In genomic region chr10:100019824-100020160, GRCh38 we compare ENCODE assay signal across 12 cellular contexts. TPM values are rescaled to one million over a fixed set of nuclear protein-coding genes. Genes with fewer than 3 reads are reported as not detected.
DNase-seq lines count a peak whose midpoint lies in the region; ATAC-seq and TF ChIP-seq lines count a peak whose summit lies in the region.
"Had no signal": no experiment of that assay in that cellular context is flagged by ENCODE, and none has a peak within 500 bp of the region (broad histone marks: within the 10 kb centered on the region; RNA-seq: fewer than 3 reads in every experiment).

No MANE protein-coding gene starts in this region.

- H3K36me3 ChIP-seq in IMR-90 (ENCODE audit: control insufficient read depth, insufficient read depth, low read length): no peaks in the 10 kb centered on the region
- no peaks in the 10 kb centered on the region for H3K36me3 ChIP-seq in neural progenitor cell

- H3K27me3 Mint-ChIP-seq in neural progenitor cell (ENCODE audit: insufficient read depth, low read depth): peaks cover 3% of the 10 kb centered on the region
- no peaks in the 10 kb centered on the region for H3K27me3 Mint-ChIP-seq in stimulated activated naive B cell treated with anti-CD40 and anti-IgM and Interleukin-4, amounts not matched to agents 10 μg/mL and 1 μg/mL and 100 μg/mL, for 72 hours

- H3K14ac ChIP-seq in IMR-90 (replicated peaks; ENCODE audit: low read depth, low read length): no peak overlapping the region

- no peaks in the 10 kb centered on the region for H3K9me3 Mint-ChIP-seq in neural progenitor cell
- H3K9me3 Mint-ChIP-seq in stimulated activated naive B cell treated with anti-CD40 and anti-IgM and Interleukin-4, amounts not matched to agents 10 μg/mL and 1 μg/mL and 100 μg/mL, for 72 hours: no peaks in the 10 kb centered on the region
- H3K9me3 Mint-ChIP-seq: stimulated activated effector memory CD8-positive, alpha-beta T cell treated with anti-CD3 and anti-CD28 coated beads, Interleukin-12 subunit alpha, Interleukin-12 subunit beta, amount 100 ng/mL, for 72 hours had no signal

- H2AFZ ChIP-seq in IMR-90 (replicated peaks; ENCODE audit: low read length, poor library complexity) (no peak overlapping the region), neural progenitor cell (replicated peaks) (peak overlapping the region; percentile 98)

- TF ChIP-seq CTCF in IMR-90 (conservative IDR thresholded peaks at IDR 0.05; ENCODE audit: low read depth, low read length) (no peak), neural progenitor cell (IDR thresholded peaks at IDR 0.05) (peak; percentile 30)

- intact Hi-C loops in IMR-90 (cut with micrococcal nuclease): no loop called here

- 0% methylated on average over 1 of the region's 3 CpGs; no CpG with 5 or more reads in 1 of the 2 experiments for WGBS in IMR-90 (ENCODE audit: extremely low coverage in 2 of 2, insufficient read length in 1 of 2), 2 experiments

- no peak overlapping the region for H2BK15ac ChIP-seq in IMR-90 (ENCODE audit: low read depth, low read length)

- H3K4me2 ChIP-seq in IMR-90 (ENCODE audit: low read depth, low read length) (no peak overlapping the region), neural progenitor cell (no peak overlapping the region)

- no peak overlapping the region for H3K4ac ChIP-seq in IMR-90 (ENCODE audit: low read depth, low read length)

- no peaks in the 10 kb centered on the region for H3K9me3 ChIP-seq in IMR-90 (ENCODE audit: control insufficient read depth, insufficient read depth, low read length)
- H3K9me3 ChIP-seq in neural progenitor cell (ENCODE audit: low read depth): no peaks in the 10 kb centered on the region

- CTCF ChIA-PET in IMR-90 (lab: Yijun Ruan, JAX): no interaction called here

- H3K27me3 ChIP-seq in IMR-90 (ENCODE audit: control insufficient read depth, insufficient read depth, low read length): peaks cover 2% of the 10 kb centered on the region; the same call in 1 of the 2 replicates
- H3K27me3 ChIP-seq in neural progenitor cell: no peaks in the 10 kb centered on the region

- TF ChIP-seq POLR2A in IMR-90 (IDR thresholded peaks at IDR 0.05; ENCODE audit: low read depth, low read length): no peak

- no peak overlapping the region for H3K4me3 Mint-ChIP-seq in neural progenitor cell
- no peak overlapping the region for H3K4me3 Mint-ChIP-seq in stimulated activated naive B cell treated with anti-CD40 and anti-IgM and Interleukin-4, amounts not matched to agents 10 μg/mL and 1 μg/mL and 100 μg/mL, for 72 hours
- H3K4me3 Mint-ChIP-seq: stimulated activated effector memory CD8-positive, alpha-beta T cell treated with anti-CD3 and anti-CD28 coated beads, Interleukin-12 subunit alpha, Interleukin-12 subunit beta, amount 100 ng/mL, for 72 hours had no signal

- H3K27ac ChIP-seq in IMR-90 (ENCODE audit: insufficient read depth, low read length) (no peak overlapping the region), neural progenitor cell (no peak overlapping the region)

- H2AK9ac ChIP-seq in IMR-90 (replicated peaks; ENCODE audit: low read depth, low read length, poor library complexity): no peak overlapping the region

- H3K18ac ChIP-seq in IMR-90 (ENCODE audit: low read depth, low read length): no peak overlapping the region

- no peak overlapping the region for H3K9ac ChIP-seq in IMR-90 (ENCODE audit: low read depth, low read length)
- H3K9ac ChIP-seq in neural progenitor cell: no peak overlapping the region

- H2BK5ac ChIP-seq in IMR-90 (ENCODE audit: low read depth, low read length, poor library complexity, severe bottlenecking): no peak overlapping the region

- H3K4me3 ChIP-seq in IMR-90 (ENCODE audit: insufficient read depth, low read depth, low read length) (no peak overlapping the region), neural progenitor cell (no peak overlapping the region)

- H3K79me1 ChIP-seq in IMR-90 (ENCODE audit: low read depth in 1 of 2, low read length in 2 of 2): no peaks in the 10 kb centered on the region

- peaks cover 28% of the 10 kb centered on the region for H3K4me1 Mint-ChIP-seq in neural progenitor cell
- peaks cover 11 to 24% of the 10 kb centered on the region in 2 donors for H3K4me1 Mint-ChIP-seq in stimulated activated naive B cell treated with anti-CD40 and anti-IgM and Interleukin-4, amounts not matched to agents 10 μg/mL and 1 μg/mL and 100 μg/mL, for 72 hours

- H2BK20ac ChIP-seq in IMR-90 (ENCODE audit: low read depth, low read length): no peak overlapping the region

- H4K91ac ChIP-seq in IMR-90 (ENCODE audit: insufficient read depth, low read depth, low read length): no peak overlapping the region

- peaks cover 5% of the 10 kb centered on the region for H3F3A ChIP-seq in neural progenitor cell (ENCODE audit: low read depth)

- TF ChIP-seq RAD21 in IMR-90 (IDR thresholded peaks at IDR 0.05; ENCODE audit: low read length): no peak

- in situ Hi-C loops in IMR-90 (cut with MboI; ENCODE audit: low sequenced_read_pairs): no loop called here

- no peak overlapping the region for H2BK120ac ChIP-seq in IMR-90 (ENCODE audit: low read depth, low read length)

- H3K9me1 ChIP-seq in IMR-90 (ENCODE audit: insufficient read depth, low read length): peaks cover 3% of the 10 kb centered on the region; the same call in 1 of the 2 replicates

- POLR2A ChIA-PET in IMR-90 (lab: Charles Lee; ENCODE audit: unreplicated experiment): no interaction called here

- H3K79me2 ChIP-seq in neural progenitor cell (ENCODE audit: low read depth): no peaks in the 10 kb centered on the region

- H3K27ac Mint-ChIP-seq in neural progenitor cell: peak overlapping the region; percentile 26
- no peak overlapping the region for H3K27ac Mint-ChIP-seq in stimulated activated naive B cell treated with anti-CD40 and anti-IgM and Interleukin-4, amounts not matched to agents 10 μg/mL and 1 μg/mL and 100 μg/mL, for 72 hours
- H3K27ac Mint-ChIP-seq: stimulated activated effector memory CD8-positive, alpha-beta T cell treated with anti-CD3 and anti-CD28 coated beads, Interleukin-12 subunit alpha, Interleukin-12 subunit beta, amount 100 ng/mL, for 72 hours had no signal

- H4K5ac ChIP-seq in IMR-90 (ENCODE audit: low read depth, low read length): no peak overlapping the region

- H4K20me1 ChIP-seq in IMR-90 (ENCODE audit: insufficient read depth, low read length) (no peaks in the 10 kb centered on the region), neural progenitor cell (ENCODE audit: low read depth) (no peaks in the 10 kb centered on the region)

- H4K8ac ChIP-seq in IMR-90 (ENCODE audit: low read depth in 2 of 2, low read length in 2 of 2): no peak overlapping the region

- DNase-seq in ELR (ENCODE audit: low read depth): peak; percentile 50
- no peak for DNase-seq in IMR-90
- peak; percentile 29 for DNase-seq in cerebellar cortex (ENCODE audit: low spot score)
- DNase-seq in neural progenitor cell (ENCODE audit: low spot score): peak; percentile 57
- no peak for DNase-seq in 8988T
- DNase-seq in stimulated activated naive B cell treated with anti-CD40 and anti-IgM and Interleukin-4, amounts not matched to agents 10 μg/mL and 1 μg/mL and 100 μg/mL, for 72 hours: no peak
- DNase-seq: activated CD4-positive, alpha-beta T cell treated with anti-CD3 and anti-CD28 coated beads for 48 hours; activated effector memory CD4-positive, alpha-beta T cell treated with Interleukin-2 at 50 U/mL for 16 hours; cortex of kidney; stimulated activated CD4-positive, alpha-beta T cell treated with anti-CD3 and anti-CD28 coated beads, Interleukin-12 subunit alpha, Interleukin-12 subunit beta, amount 100 ng/mL, for 4 hours had no signal

- no peak overlapping the region for H2AK5ac ChIP-seq in IMR-90 (ENCODE audit: low read depth, low read length)

- H3K56ac ChIP-seq in IMR-90 (ENCODE audit: extremely low read depth, insufficient read depth, low read length): no peak overlapping the region

- BruUV-seq in IMR-90 (replicated peaks; lab: Mats Ljungman, UMichigan): no TSS peak

- peak; percentile 49; the same call in 1 of the 2 replicates for ATAC-seq in IMR-90 (ENCODE audit: low read depth)
- ATAC-seq in GM19467 (IDR thresholded peaks at IDR 0.05; ENCODE audit: unreplicated experiment): no peak
- no peak for ATAC-seq in stimulated activated naive B cell treated with anti-CD40 and anti-IgM and Interleukin-4, amounts not matched to agents 10 μg/mL and 1 μg/mL and 100 μg/mL, for 72 hours (replicated peaks)

- no peaks in the 10 kb centered on the region for H3K36me3 Mint-ChIP-seq in neural progenitor cell
- H3K36me3 Mint-ChIP-seq in stimulated activated naive B cell treated with anti-CD40 and anti-IgM and Interleukin-4, amounts not matched to agents 10 μg/mL and 1 μg/mL and 100 μg/mL, for 72 hours: no peaks in the 10 kb centered on the region
- H3K36me3 Mint-ChIP-seq: stimulated activated effector memory CD8-positive, alpha-beta T cell treated with anti-CD3 and anti-CD28 coated beads, Interleukin-12 subunit alpha, Interleukin-12 subunit beta, amount 100 ng/mL, for 72 hours had no signal

- dilution Hi-C loops in IMR-90 (cut with HindIII; ENCODE audit: low sequenced_read_pairs, unreplicated experiment): no loop called here

- H3K23ac ChIP-seq in IMR-90 (ENCODE audit: low read depth, low read length): no peak overlapping the region

- H3K4me1 ChIP-seq in IMR-90 (ENCODE audit: control insufficient read depth, insufficient read depth, low read length): no peaks in the 10 kb centered on the region; the same call in 1 of the 2 replicates
- H3K4me1 ChIP-seq in neural progenitor cell: peaks cover 8% of the 10 kb centered on the region

TF ChIP-seq in IMR-90, 13 proteins besides CTCF, POLR2A, EP300 and RAD21:
- TF ChIP-seq BHLHE40 (IDR thresholded peaks at IDR 0.05; ENCODE audit: low read depth, low read length) (no peak), RCOR1 (IDR thresholded peaks at IDR 0.05; ENCODE audit: insufficient replicate concordance, low read length) (no peak), MAZ (IDR thresholded peaks at IDR 0.05; ENCODE audit: borderline replicate concordance, low read depth, low read length) (no peak), RFX5 (IDR thresholded peaks at IDR 0.05; ENCODE audit: low read depth, low read length) (no peak), FOS (IDR thresholded peaks at IDR 0.05; ENCODE audit: low read depth, low read length) (no peak)
- TF ChIP-seq, protein P1, sequence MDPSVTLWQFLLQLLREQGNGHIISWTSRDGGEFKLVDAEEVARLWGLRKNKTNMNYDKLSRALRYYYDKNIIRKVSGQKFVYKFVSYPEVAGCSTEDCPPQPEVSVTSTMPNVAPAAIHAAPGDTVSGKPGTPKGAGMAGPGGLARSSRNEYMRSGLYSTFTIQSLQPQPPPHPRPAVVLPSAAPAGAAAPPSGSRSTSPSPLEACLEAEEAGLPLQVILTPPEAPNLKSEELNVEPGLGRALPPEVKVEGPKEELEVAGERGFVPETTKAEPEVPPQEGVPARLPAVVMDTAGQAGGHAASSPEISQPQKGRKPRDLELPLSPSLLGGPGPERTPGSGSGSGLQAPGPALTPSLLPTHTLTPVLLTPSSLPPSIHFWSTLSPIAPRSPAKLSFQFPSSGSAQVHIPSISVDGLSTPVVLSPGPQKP (IDR thresholded peaks at IDR 0.05; ENCODE audit: borderline replicate concordance, low read depth, low read length): no peak

RNA-seq across cellular contexts. Expression of gene DNMBP, which starts 10.0 kb away (rescaled TPM):
- total RNA-seq in IMR-90 (2012; rRNA removed) (10.9 and 13.6 TPM in 2 replicates), neural progenitor cell (ENCODE audit: low replicate concordance) (24.1 and 26.7 TPM in 2 replicates)
- polyA plus RNA-seq in IMR-90 (2012; rRNA removed): 13.6 and 14.3 TPM in 2 replicates
- 6.4 and 7.7 TPM in 2 replicates for polyA plus RNA-seq in IMR-90 (2012; cell fraction: cytosol; rRNA removed)
- 22.1 and 44.3 TPM in 2 replicates for polyA plus RNA-seq in IMR-90 (2012; cell fraction: nucleus; rRNA removed; ENCODE audit: low replicate concordance)

Comparison
In these comparisons a context has a peak if more than half of its experiments do, and no peak if none do; other contexts are left out.
1. DNase-seq: peak in ELR (single experiment), cerebellar cortex (single experiment) and neural progenitor cell (single experiment); none in IMR-90 (single experiment), 8988T (single experiment) and stimulated activated naive B cell treated with anti-CD40 and anti-IgM and Interleukin-4, amounts not matched to agents 10 μg/mL and 1 μg/mL and 100 μg/mL, for 72 hours (single experiment).